In genomic region chr17:80665792-80666191, GRCh38 we compare ENCODE assay signal across 20 cellular contexts.
DNase-seq lines count a peak whose midpoint lies in the region; ATAC-seq and TF ChIP-seq lines count a peak whose summit lies in the region.
"Had no signal": no experiment of that assay in that cellular context is flagged by ENCODE, and none has a peak within 500 bp of the region (broad histone marks: within the 10 kb centered on the region; RNA-seq: fewer than 3 reads in every experiment).

No MANE protein-coding gene starts in this region.

- peaks cover 29 to 88% (median 71%) of the 10 kb centered on the region in 4 donors for H3K4me1 Mint-ChIP-seq in CD4-positive, CD25-positive, alpha-beta regulatory T cell
- H3K4me1 Mint-ChIP-seq in central memory CD8-positive, alpha-beta T cell, result peaks cover 75% of the 10 kb centered on the region

- H3K27me3 ChIP-seq in BLaER1, result no peaks in the 10 kb centered on the region; the same call in 1 of the 2 replicates
- H3K27me3 ChIP-seq in CD4-positive, CD25-positive, alpha-beta regulatory T cell (ENCODE audit: control insufficient read depth, insufficient read depth, low read length), result no peaks in the 10 kb centered on the region
- H3K27me3 ChIP-seq: heart right ventricle, left lung, stomach had no signal

- 0 out of 2 replicates have a peak overlapping the region, but pooled peaks have one; percentile 59 for H3K4me2 ChIP-seq in BLaER1
- H3K4me2 ChIP-seq in OCI-LY7 (ENCODE audit: low read length), result peak overlapping the region; percentile 67

- POLR2A ChIA-PET in OCI-LY7 (lab: Charles Lee), result no interaction called here

- BruUV-seq in OCI-LY7 (replicated peaks; lab: Mats Ljungman, UMichigan), result no TSS peak

- TF ChIP-seq CTCF in OCI-LY7 (conservative IDR thresholded peaks at IDR 0.05; ENCODE audit: low read length), result no peak

- H4K20me1 ChIP-seq in BLaER1 (peaks cover 100% of the 10 kb centered on the region), OCI-LY7 (ENCODE audit: insufficient read depth, low read length) (no peaks in the 10 kb centered on the region)

- no peak overlapping the region for H3K27ac ChIP-seq in BLaER1
- H3K27ac ChIP-seq in CD4-positive, CD25-positive, alpha-beta regulatory T cell (ENCODE audit: insufficient read depth, low read length, poor library complexity, severe bottlenecking), result no peak overlapping the region
- H3K27ac ChIP-seq in OCI-LY7 (ENCODE audit: low read depth, low read length, poor library complexity, severe bottlenecking), result no peak overlapping the region
- H3K27ac ChIP-seq: heart right ventricle, left lung, prostate gland had no signal

- H3K79me2 ChIP-seq in OCI-LY7 (ENCODE audit: insufficient read depth, low read depth, low read length), result peaks cover 34% of the 10 kb centered on the region; the same call in 1 of the 2 replicates

- H3K4me3 Mint-ChIP-seq in CD4-positive, CD25-positive, alpha-beta regulatory T cell, result peak overlapping the region; percentile 70 to 83 (median 71)
- H3K4me3 Mint-ChIP-seq in central memory CD8-positive, alpha-beta T cell, result peak overlapping the region; percentile 68
- H3K4me3 Mint-ChIP-seq: neural crest cell, type B pancreatic cell had no signal

- intact Hi-C loops in OCI-LY7 (cut with micrococcal nuclease; ENCODE audit: unreplicated experiment), result loop anchor here (5.0 kb wide), 1 partner anchor 72 kb away; no protein-coding TSS in a partner anchor

- peak in 1 of 3 donors; percentile 20 for DNase-seq in CD4-positive, CD25-positive, alpha-beta regulatory T cell
- no peak for DNase-seq in OCI-LY7 (ENCODE audit: low spot score)
- DNase-seq in central memory CD8-positive, alpha-beta T cell (ENCODE audit: low spot score in 2 of 2), result no peak
- DNase-seq in NCI-H510A (lab: John Stamatoyannopoulos, UW), result no peak
- no peak for DNase-seq in SIG-M5 (lab: John Stamatoyannopoulos, UW)
- DNase-seq in stimulated activated CD4-positive, alpha-beta T cell treated with anti-CD3 and anti-CD28 coated beads, Interleukin-4, amount 100 ng/mL, for 24 hours, result no peak
- DNase-seq: dermis blood vessel endothelial cell; GOT3; heart right ventricle; left lung; NCI-H1694; NCI-H345; stimulated activated CD4-positive, alpha-beta T cell treated with anti-CD3 and anti-CD28 coated beads, Interleukin-2, amount 100 ng/mL, for 24 hours; stomach; T1000 had no signal

- no peak overlapping the region for H3K9ac ChIP-seq in BLaER1

- ATAC-seq in CD4-positive, CD25-positive, alpha-beta regulatory T cell (ENCODE audit: low read depth in 2 of 2), result no peak
- no peak for ATAC-seq in central memory CD8-positive, alpha-beta T cell (replicated peaks; ENCODE audit: extremely low read depth, poor library complexity, severe bottlenecking)
- ATAC-seq: heart right ventricle, left lung had no signal

- peaks cover 51% of the 10 kb centered on the region for H3K4me1 ChIP-seq in BLaER1
- H3K4me1 ChIP-seq in CD4-positive, CD25-positive, alpha-beta regulatory T cell (ENCODE audit: control insufficient read depth, insufficient read depth, low read length, poor library complexity, severe bottlenecking), result peaks cover 63% of the 10 kb centered on the region
- H3K4me1 ChIP-seq in OCI-LY7 (ENCODE audit: insufficient read depth, low read length, poor library complexity, severe bottlenecking), result peaks cover 48% of the 10 kb centered on the region
- H3K4me1 ChIP-seq: prostate gland had no signal

- H2AFZ ChIP-seq in OCI-LY7 (ENCODE audit: low read length), result no peak overlapping the region

- peak overlapping the region; percentile 88 to 97 (median 93) for H3K27ac Mint-ChIP-seq in CD4-positive, CD25-positive, alpha-beta regulatory T cell
- peak overlapping the region; percentile 93 for H3K27ac Mint-ChIP-seq in central memory CD8-positive, alpha-beta T cell (ENCODE audit: low read depth)
- H3K27ac Mint-ChIP-seq: mesothelial cell of epicardium, type B pancreatic cell had no signal

- H3K9me3 Mint-ChIP-seq in CD4-positive, CD25-positive, alpha-beta regulatory T cell, result no peaks in the 10 kb centered on the region
- no peaks in the 10 kb centered on the region for H3K9me3 Mint-ChIP-seq in central memory CD8-positive, alpha-beta T cell
- H3K9me3 Mint-ChIP-seq: mesothelial cell of epicardium, neural crest cell, type B pancreatic cell had no signal

- H3K36me3 ChIP-seq in BLaER1 (peaks cover 17% of the 10 kb centered on the region; the same call in 1 of the 2 replicates), OCI-LY7 (ENCODE audit: insufficient read depth, low read length) (peaks cover 14% of the 10 kb centered on the region)
- H3K36me3 ChIP-seq in CD4-positive, CD25-positive, alpha-beta regulatory T cell (ENCODE audit: control insufficient read depth, insufficient read depth, low read length), result no peaks in the 10 kb centered on the region
- H3K36me3 ChIP-seq: heart right ventricle, left lung, prostate gland, stomach had no signal

- H3K9me3 ChIP-seq in BLaER1, result peaks cover 7% of the 10 kb centered on the region; the same call in 1 of the 2 replicates
- no peaks in the 10 kb centered on the region for H3K9me3 ChIP-seq in CD4-positive, CD25-positive, alpha-beta regulatory T cell (ENCODE audit: control insufficient read depth in 2 of 2, low read length in 2 of 2)
- H3K9me3 ChIP-seq in OCI-LY7 (ENCODE audit: low read length), result 0 out of 2 replicates have a peak, but pooled peaks cover 6% of the 10 kb centered on the region
- H3K9me3 ChIP-seq: heart right ventricle, left lung, prostate gland, stomach had no signal

- H3K36me3 Mint-ChIP-seq in CD4-positive, CD25-positive, alpha-beta regulatory T cell, result peaks cover 4% of the 10 kb centered on the region
- peaks cover 11% of the 10 kb centered on the region for H3K36me3 Mint-ChIP-seq in central memory CD8-positive, alpha-beta T cell (ENCODE audit: insufficient read depth)

- H3K4me3 ChIP-seq in BLaER1 (no peak overlapping the region), OCI-LY7 (ENCODE audit: low read depth, low read length, poor library complexity, severe bottlenecking) (no peak overlapping the region)
- H3K4me3 ChIP-seq in CD4-positive, CD25-positive, alpha-beta regulatory T cell (ENCODE audit: low read depth, low read length), result peak overlapping the region; percentile 14
- H3K4me3 ChIP-seq: heart right ventricle, left lung, prostate gland, stomach had no signal

- H3K9me2 ChIP-seq in OCI-LY7 (ENCODE audit: insufficient read depth, low read length), result no peaks in the 10 kb centered on the region

- CTCF ChIA-PET in OCI-LY7 (lab: Charles Lee; ENCODE audit: unreplicated experiment), result no interaction called here

- no peaks in the 10 kb centered on the region for H3K27me3 Mint-ChIP-seq in CD4-positive, CD25-positive, alpha-beta regulatory T cell
- no peaks in the 10 kb centered on the region for H3K27me3 Mint-ChIP-seq in central memory CD8-positive, alpha-beta T cell
- H3K27me3 Mint-ChIP-seq: type B pancreatic cell had no signal
